13 cellular contexts compared by ENCODE assay signal in genomic region chrX:137926090-137926489, GRCh38.
DNase-seq lines count a peak whose midpoint lies in the region; ATAC-seq and TF ChIP-seq lines count a peak whose summit lies in the region.
"Had no signal": no experiment of that assay in that cellular context is flagged by ENCODE, and none has a peak within 500 bp of the region (broad histone marks: within the 10 kb centered on the region; RNA-seq: fewer than 3 reads in every experiment).

No MANE protein-coding gene starts in this region.

- H4K20me1 ChIP-seq in MM.1S (ENCODE audit: insufficient read depth, low read length), result no peaks in the 10 kb centered on the region

- H3K36me3 ChIP-seq in MM.1S (replicated peaks; ENCODE audit: insufficient read depth, low read length), result no peaks in the 10 kb centered on the region
- H3K36me3 ChIP-seq in SK-N-MC (ENCODE audit: insufficient read depth, low read length), result no peaks in the 10 kb centered on the region
- H3K36me3 ChIP-seq in liver (ENCODE audit: control insufficient read depth in 4 of 4, insufficient read depth in 3 of 4, low read depth in 1 of 4, low read length in 3 of 4), result no peaks in the 10 kb centered on the region

- H3K9me3 ChIP-seq in MM.1S (replicated peaks; ENCODE audit: insufficient read depth, low read length) (no peaks in the 10 kb centered on the region), SK-N-MC (ENCODE audit: low read depth, low read length) (no peaks in the 10 kb centered on the region), liver (ENCODE audit: control insufficient read depth in 4 of 4, low read length in 3 of 4) (no peaks in the 10 kb centered on the region)

- WGBS in liver, result 20% methylated on average over 1 of the region's 1 CpG

- no peak overlapping the region for H2AFZ ChIP-seq in MM.1S (ENCODE audit: low read length)

- no peak overlapping the region for H3K4me3 ChIP-seq in MM.1S (ENCODE audit: low read length)
- no peak overlapping the region for H3K4me3 ChIP-seq in SK-N-MC
- H3K4me3 ChIP-seq in liver (ENCODE audit: low read depth in 1 of 3, low read length in 3 of 3), result no peak overlapping the region

- no peak overlapping the region for H3K27ac ChIP-seq in MM.1S (ENCODE audit: low read length)
- H3K27ac ChIP-seq in SK-N-MC, result no peak overlapping the region
- no peak overlapping the region for H3K27ac ChIP-seq in liver (ENCODE audit: low read depth in 1 of 2, low read length in 2 of 2)

- H3K9ac ChIP-seq in MM.1S (ENCODE audit: low read length) (no peak overlapping the region), SK-N-MC (ENCODE audit: insufficient read length) (no peak overlapping the region), liver (ENCODE audit: low read depth in 1 of 2, low read length in 2 of 2) (no peak overlapping the region)

- TF ChIP-seq RAD21 in liver (IDR thresholded peaks at IDR 0.05), result peak in 1 of 2 donors; percentile 34

- TF ChIP-seq CTCF in MM.1S (IDR thresholded peaks at IDR 0.05; ENCODE audit: low read length) (peak; percentile 48), liver (IDR thresholded peaks at IDR 0.05; ENCODE audit: low read depth, low read length, missing input control) (peak; percentile 9)

- no peaks in the 10 kb centered on the region for H3F3A ChIP-seq in MM.1S (ENCODE audit: insufficient read depth, low read length)

- DNase-seq in ELF-1 (ENCODE audit: low read depth, low spot score), result peak; percentile 53
- DNase-seq in MM.1S, result peak; percentile 40
- DNase-seq in SK-N-MC (ENCODE audit: low read depth, low spot score), result peak; percentile 2
- DNase-seq in activated CD4-positive, alpha-beta T cell treated with anti-CD3 and anti-CD28 coated beads for 4 hours, result no peak
- no peak for DNase-seq in NCI-H446 (lab: John Stamatoyannopoulos, UW)
- DNase-seq in NOMO-1 treated with DMSO at 0.1 percent for 48 hours (lab: John Stamatoyannopoulos, UW; ENCODE audit: unreplicated experiment), result no peak
- DNase-seq: left cardiac atrium; NCI-H510A; stimulated activated naive CD4-positive, alpha-beta T cell treated with Interleukin-2 at 50 U/mL for 16 hours had no signal

- H3K4me2 ChIP-seq in MM.1S (ENCODE audit: low read depth, low read length), result no peak overlapping the region

- H3K4me1 ChIP-seq in MM.1S (ENCODE audit: low read length), result no peaks in the 10 kb centered on the region
- no peaks in the 10 kb centered on the region for H3K4me1 ChIP-seq in liver (ENCODE audit: control insufficient read depth in 4 of 4, insufficient read depth in 4 of 4, low read length in 3 of 4)

- no peaks in the 10 kb centered on the region for H3K9me2 ChIP-seq in MM.1S (replicated peaks; ENCODE audit: insufficient read depth, low read length)

- H3K27me3 ChIP-seq in MM.1S (replicated peaks; ENCODE audit: insufficient read depth, low read length) (no peaks in the 10 kb centered on the region), liver (ENCODE audit: control insufficient read depth in 4 of 4, insufficient read depth in 4 of 4, low read length in 3 of 4) (no peaks in the 10 kb centered on the region)

- no peak for ATAC-seq in GM21737 (IDR thresholded peaks at IDR 0.05; ENCODE audit: unreplicated experiment)
- ATAC-seq: activated naive CD4-positive, alpha-beta T cell treated with anti-CD3 and anti-CD28 coated beads, Interleukin-2, amount 50 U/mL, for 72 hours; left cardiac atrium; sciatic nerve had no signal

- no peaks in the 10 kb centered on the region for H3K79me2 ChIP-seq in MM.1S (ENCODE audit: low read length)

TF ChIP-seq in liver, 16 proteins besides CTCF, POLR2A, EP300 and RAD21:
- TF ChIP-seq YY1 (IDR thresholded peaks at IDR 0.05) (no peak), HNF4A (conservative IDR thresholded peaks at IDR 0.05) (no peak), REST (IDR thresholded peaks at IDR 0.05) (no peak)

Comparison
In these comparisons a context has a peak if more than half of its experiments do, and no peak if none do; other contexts are left out.
1. DNase-seq: peak in ELF-1 (single experiment), MM.1S (single experiment) and SK-N-MC (single experiment); none in activated CD4-positive, alpha-beta T cell treated with anti-CD3 and anti-CD28 coated beads for 4 hours (0 of 2), NCI-H446 (0 of 2) and NOMO-1 treated with DMSO at 0.1 percent for 48 hours (single experiment).